ENCODE assay signal across 8 cellular contexts in genomic region chr12:66301944-66302826, GRCh38. TPM values are rescaled to one million over a fixed set of nuclear protein-coding genes. Genes with fewer than 3 reads are reported as not detected.
DNase-seq lines count a peak whose midpoint lies in the region; ATAC-seq and TF ChIP-seq lines count a peak whose summit lies in the region.

Gene HELB (plus strand): TSS chr12:66302493. CDS start chr12:66302604, 111 bp downstream.

- H3K9me3 Mint-ChIP-seq in IgD-negative memory B cell = peaks cover 0 to 1% (median 0%) of the 10 kb centered on the region in 3 donors

- H3K36me3 Mint-ChIP-seq in IgD-negative memory B cell = peaks cover 3% of the 10 kb centered on the region

- no peaks in the 10 kb centered on the region for H3K27me3 Mint-ChIP-seq in IgD-negative memory B cell

- ATAC-seq in GM21576 (IDR thresholded peaks at IDR 0.05; ENCODE audit: unreplicated experiment) = peak; percentile 89

- peak within 1 kb of the TSS; percentile 89 to 97 (median 97) for H3K27ac Mint-ChIP-seq in IgD-negative memory B cell

- peaks cover 28 to 35% (median 28%) of the 10 kb centered on the region in 3 donors for H3K4me1 Mint-ChIP-seq in IgD-negative memory B cell

- no peak for TF ChIP-seq CTCF in epithelial cell of esophagus (IDR thresholded peaks at IDR 0.05; ENCODE audit: insufficient read depth, low read depth, low read length, missing control alignments)

- H3K4me3 Mint-ChIP-seq in IgD-negative memory B cell = peak within 1 kb of the TSS; percentile 98 to 100 (median 100)

- DNase-seq in DMS153 (lab: John Stamatoyannopoulos, UW) (peak; percentile 96), OCI-M1 (lab: John Stamatoyannopoulos, UW) (peak; percentile 97), activated T-cell treated with anti-CD3 and anti-CD28 coated beads for 1 hour (ENCODE audit: low read depth) (peak; percentile 98), epithelial cell of esophagus (ENCODE audit: low read depth) (peak; percentile 98), middle frontal gyrus (ENCODE audit: extremely low spot score, low spot score) (peak; percentile 82)
- peak; percentile 93 to 98 for DNase-seq in stimulated activated CD8-positive, alpha-beta memory T cell treated with anti-CD3 and anti-CD28 coated beads, Interleukin-2, amount 100 ng/mL, for 1 hour (ENCODE audit: low read depth in 2 of 2)

- H3K4me3 ChIP-seq in epithelial cell of esophagus (ENCODE audit: low read length) = peak within 1 kb of the TSS; percentile 80

RNA-seq across cellular contexts. Expression of gene HELB, which starts in this region (rescaled TPM):
- 6.9 TPM for polyA plus RNA-seq in IgD-negative memory B cell

Comparison
In these comparisons a context has a peak if more than half of its experiments do, and no peak if none do; other contexts are left out.
1. Peak in every context shown above with its lines: DNase-seq, ATAC-seq and H3K4me3 ChIP-seq.